In the genomic region with DNA sequence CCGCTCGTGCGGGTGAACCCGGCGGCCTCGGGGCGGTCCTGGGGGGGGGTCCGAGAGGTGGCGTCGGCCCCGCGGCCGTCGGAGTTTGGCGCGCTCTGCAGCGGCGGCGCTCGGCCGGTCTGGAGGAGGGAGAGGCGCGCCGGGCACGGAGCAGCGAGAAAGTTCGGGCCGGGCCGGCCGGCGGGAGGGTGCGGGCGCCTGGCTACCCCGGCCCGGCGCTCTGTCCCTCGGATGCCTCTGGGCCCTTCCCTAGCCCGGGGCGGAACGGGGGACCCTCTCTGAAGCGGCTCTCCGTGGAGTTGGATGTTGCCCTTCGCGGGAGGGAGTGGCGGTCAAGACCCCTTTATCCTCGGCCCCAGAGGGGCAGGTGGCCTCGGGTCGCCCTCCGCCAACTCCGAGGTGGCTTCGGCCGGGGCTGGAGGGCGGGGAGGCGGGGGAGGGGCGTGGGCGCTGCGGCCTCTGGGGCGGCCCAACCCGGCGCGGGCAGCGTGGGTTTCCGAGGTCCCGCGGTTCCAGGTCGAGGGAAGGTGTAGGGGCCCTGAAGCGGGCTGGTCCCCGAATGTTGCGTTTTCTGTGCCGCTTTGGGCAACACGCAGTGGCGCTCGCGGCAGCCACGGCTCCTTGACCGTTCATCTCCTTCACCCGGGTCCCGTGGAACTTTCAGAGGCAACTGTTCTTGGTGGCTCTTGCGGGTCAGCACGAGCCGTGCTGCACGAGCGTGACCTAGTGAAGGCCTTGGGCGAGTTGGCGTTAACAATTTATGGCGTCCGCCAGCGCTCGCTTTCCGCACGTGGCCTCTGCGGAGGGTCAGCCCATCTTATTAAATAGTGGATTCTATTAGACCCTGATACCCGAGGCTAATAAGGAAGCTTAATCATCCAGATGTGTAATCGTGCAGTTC, we compare ENCODE assay signal across 1 cellular context.
TF ChIP-seq lines count a peak whose summit lies in the region.

No MANE protein-coding gene starts in this region.

TF ChIP-seq in K562, 482 proteins besides CTCF, POLR2A, EP300 and RAD21 (continued from another document):
- TF ChIP-seq MYBL2 (IDR thresholded peaks at IDR 0.05; ENCODE audit: low read depth) = no peak
- TF ChIP-seq MYBL2 (CRISPR knock-in tag; IDR thresholded peaks at IDR 0.05; ENCODE audit: borderline replicate concordance) = no peak
- TF ChIP-seq LARP7 (IDR thresholded peaks at IDR 0.05) = no peak
- TF ChIP-seq ZNF740 (CRISPR knock-in tag; IDR thresholded peaks at IDR 0.05) = no peak
- no peak for TF ChIP-seq ZNF740 (tag; IDR thresholded peaks at IDR 0.05)
- TF ChIP-seq PML (IDR thresholded peaks at IDR 0.05; ENCODE audit: low read length) = no peak
- no peak for TF ChIP-seq L3MBTL2 (IDR thresholded peaks at IDR 0.05)
- no peak for TF ChIP-seq CCAR2 (IDR thresholded peaks at IDR 0.05; ENCODE audit: low read depth, low read length)
- no peak for TF ChIP-seq ZBTB26 (CRISPR knock-in tag; IDR thresholded peaks at IDR 0.05)
- TF ChIP-seq RBM34 (IDR thresholded peaks at IDR 0.05; ENCODE audit: borderline replicate concordance, insufficient read depth, low read length) = no peak
- TF ChIP-seq DACH1 (IDR thresholded peaks at IDR 0.05; ENCODE audit: partially characterized antibody) = peak; percentile 20
- no peak for TF ChIP-seq CHD1 (IDR thresholded peaks at IDR 0.05; ENCODE audit: low read length)
- TF ChIP-seq HNRNPK (IDR thresholded peaks at IDR 0.05; ENCODE audit: low read depth, low read length, poor library complexity, severe bottlenecking) = no peak
